In the genomic region with DNA sequence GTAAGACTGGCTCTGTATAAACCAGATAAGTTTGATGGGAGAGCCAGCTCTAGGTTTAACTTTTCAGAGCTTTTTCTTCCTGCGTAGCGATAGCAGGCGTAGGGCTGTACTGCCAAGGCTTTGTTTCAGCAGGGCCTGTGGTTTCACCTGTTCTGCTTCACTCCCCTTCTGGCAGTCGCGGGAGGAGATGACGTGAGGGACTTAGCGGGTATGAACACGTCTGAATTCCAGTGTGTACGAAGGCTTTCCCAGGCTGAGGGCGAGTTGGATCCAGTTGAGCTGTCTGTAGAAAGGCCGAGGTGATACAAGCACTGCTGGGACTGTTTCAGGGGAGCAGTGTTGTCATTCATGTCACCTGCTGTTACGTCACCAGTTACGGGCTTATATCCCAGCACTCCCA, we compare ENCODE assay signal across 8 cellular contexts. TPM values are rescaled to one million over a fixed set of nuclear protein-coding genes. Genes with fewer than 3 reads are reported as not detected.
A peak's percentile ranks its signal among the peaks of the same experiment; 100 is the strongest.
DNase-seq lines count a peak whose midpoint lies in the region; ATAC-seq and TF ChIP-seq lines count a peak whose summit lies in the region.

No MANE protein-coding gene starts in this region.

- no peak overlapping the region for H2AFZ ChIP-seq in MM.1S (ENCODE audit: low read length)

- H3K27ac Mint-ChIP-seq in naive thymus-derived CD4-positive, alpha-beta T cell, result peak overlapping the region; percentile 91 to 97 (median 96)

- H3K9me3 Mint-ChIP-seq in naive thymus-derived CD4-positive, alpha-beta T cell, result peaks cover 0 to 2% (median 0%) of the 10 kb centered on the region in 11 donors

- H3K9me3 ChIP-seq in MM.1S (replicated peaks; ENCODE audit: insufficient read depth, low read length), result no peaks in the 10 kb centered on the region
- no peaks in the 10 kb centered on the region for H3K9me3 ChIP-seq in body of pancreas
- H3K9me3 ChIP-seq in naive thymus-derived CD4-positive, alpha-beta T cell (ENCODE audit: control insufficient read depth in 2 of 3, low read length in 3 of 3), result no peaks in the 10 kb centered on the region

- TF ChIP-seq POLR2A in body of pancreas (IDR thresholded peaks at IDR 0.05), result no peak

- DNase-seq in Caki2 (ENCODE audit: low read depth) (peak; percentile 58), MM.1S (no peak), body of pancreas (no peak), DMS 273 treated with DMSO at 0.1 percent for 48 hours (lab: John Stamatoyannopoulos, UW) (no peak), amniotic stem cell (lab: John Stamatoyannopoulos, UW) (no peak), hypothalamus (lab: John Stamatoyannopoulos, UW) (no peak), putamen (ENCODE audit: low spot score) (no peak)
- peak in 8 of 9 donors; percentile 26 to 77 (median 66) for DNase-seq in naive thymus-derived CD4-positive, alpha-beta T cell

- H3K27me3 Mint-ChIP-seq in naive thymus-derived CD4-positive, alpha-beta T cell, result no peaks in the 10 kb centered on the region

- H3K27ac ChIP-seq in MM.1S (ENCODE audit: low read length) (no peak overlapping the region), body of pancreas (peak overlapping the region in 3 of 4 donors; percentile 56 to 74 (median 62))
- H3K27ac ChIP-seq in naive thymus-derived CD4-positive, alpha-beta T cell (ENCODE audit: low read depth, low read length), result peak overlapping the region; percentile 79

- peaks cover 12% of the 10 kb centered on the region; the same call in 1 of the 2 replicates for H3F3A ChIP-seq in MM.1S (ENCODE audit: insufficient read depth, low read length)

- no peaks in the 10 kb centered on the region for H3K9me2 ChIP-seq in MM.1S (replicated peaks; ENCODE audit: insufficient read depth, low read length)

- peak overlapping the region; percentile 94; the same call in 1 of the 2 replicates for H3K4me2 ChIP-seq in MM.1S (ENCODE audit: low read depth, low read length)

- peaks cover 8% of the 10 kb centered on the region for H3K4me1 ChIP-seq in MM.1S (ENCODE audit: low read length)
- peaks cover 17% of the 10 kb centered on the region for H3K4me1 ChIP-seq in body of pancreas
- H3K4me1 ChIP-seq in naive thymus-derived CD4-positive, alpha-beta T cell (ENCODE audit: control insufficient read depth in 2 of 2, insufficient read depth in 2 of 2, low read length in 2 of 2), result peaks cover 17 to 19% of the 10 kb centered on the region in 2 donors

- H3K9ac ChIP-seq in MM.1S (ENCODE audit: low read length), result no peak overlapping the region

- peaks cover 66% of the 10 kb centered on the region for H3K79me2 ChIP-seq in MM.1S (ENCODE audit: low read length)

- intact Hi-C loops in body of pancreas (cut with DNase I), result no loop called here
- intact Hi-C loops in naive thymus-derived CD4-positive, alpha-beta T cell (cut with micrococcal nuclease), result loop anchor here (1.0 to 10.0 kb wide), 8 partner anchors 11 to 446 kb away; partner anchors contain the start of gene KIF1B (in 1 of the 2)

- peak overlapping the region; percentile 82 to 93 (median 88) for H3K4me3 Mint-ChIP-seq in naive thymus-derived CD4-positive, alpha-beta T cell

- H3K4me3 ChIP-seq in MM.1S (ENCODE audit: low read length) (no peak overlapping the region), body of pancreas (no peak overlapping the region)
- peak overlapping the region; percentile 94 for H3K4me3 ChIP-seq in naive thymus-derived CD4-positive, alpha-beta T cell (ENCODE audit: low read length)

- in situ Hi-C loops in Caki2 (cut with HindIII; ENCODE audit: low pct_unique_long_range_greater_than_20kb, low sequenced_read_pairs), result no loop called here

- no peak for TF ChIP-seq CTCF in MM.1S (IDR thresholded peaks at IDR 0.05; ENCODE audit: low read length)
- no peak for TF ChIP-seq CTCF in body of pancreas (IDR thresholded peaks at IDR 0.05)

- H3K36me3 ChIP-seq in MM.1S (replicated peaks; ENCODE audit: insufficient read depth, low read length), result no peaks in the 10 kb centered on the region
- no peaks in the 10 kb centered on the region for H3K36me3 ChIP-seq in body of pancreas (replicated peaks in 1 of 2; ENCODE audit: insufficient read depth in 1 of 2, low read depth in 2 of 2)
- H3K36me3 ChIP-seq in naive thymus-derived CD4-positive, alpha-beta T cell (ENCODE audit: control insufficient read depth in 2 of 3, insufficient read depth in 3 of 3, low read length in 3 of 3), result no peaks in the 10 kb centered on the region

- CTCF ChIA-PET in naive thymus-derived CD4-positive, alpha-beta T cell (lab: Charles Lee), result interaction anchor here (0.5 to 5.0 kb wide), 11 partner anchors 10 to 678 kb away, joined by 3 to 43 read pairs (median 6); partner anchors contain the start of genes CENPS and TARDBP

- no peak for ATAC-seq in body of pancreas
- ATAC-seq in naive thymus-derived CD4-positive, alpha-beta T cell, result peak; percentile 54

- POLR2A ChIA-PET in naive thymus-derived CD4-positive, alpha-beta T cell (lab: Charles Lee), result interaction anchor here (0.6 to 2.8 kb wide), 8 partner anchors 8 to 410 kb away, joined by 3 to 20 read pairs (median 4); partner anchors contain the start of gene CENPS

- H3K36me3 Mint-ChIP-seq in naive thymus-derived CD4-positive, alpha-beta T cell, result peaks cover 0 to 5% (median 0%) of the 10 kb centered on the region in 5 donors

- peaks cover 31 to 59% (median 52%) of the 10 kb centered on the region in 7 donors for H3K4me1 Mint-ChIP-seq in naive thymus-derived CD4-positive, alpha-beta T cell

- no peaks in the 10 kb centered on the region for H3K27me3 ChIP-seq in MM.1S (replicated peaks; ENCODE audit: insufficient read depth, low read length)
- no peaks in the 10 kb centered on the region for H3K27me3 ChIP-seq in body of pancreas
- no peaks in the 10 kb centered on the region for H3K27me3 ChIP-seq in naive thymus-derived CD4-positive, alpha-beta T cell (ENCODE audit: control insufficient read depth in 2 of 2, insufficient read depth in 2 of 2, low read length in 2 of 2)

- peaks cover 4% of the 10 kb centered on the region; the same call in 1 of the 2 replicates for H4K20me1 ChIP-seq in MM.1S (ENCODE audit: insufficient read depth, low read length)

- WGBS in body of pancreas, 2 donors, result 84 to 86% methylated on average over 13 of the region's 13 CpGs

RNA-seq across cellular contexts. Expression of gene PEX14, which starts 21.2 kb away (rescaled TPM):
- 13.8 and 24.9 TPM in 2 replicates for total RNA-seq in Caki2 (2014; rRNA removed; shearing (Covaris generic); ENCODE audit: low replicate concordance)
- 1 to 10 TPM; 8.6 to 8.8 TPM for total RNA-seq in body of pancreas
- total RNA-seq in naive thymus-derived CD4-positive, alpha-beta T cell, result 10 to 100 TPM; 20.9 to 27.8 (median 22.0) TPM
- 1 to 10 TPM; 3.6 to 6.8 TPM for polyA plus RNA-seq in naive thymus-derived CD4-positive, alpha-beta T cell

RNA-seq across cellular contexts. Expression of gene DFFA, which starts 23.6 kb away (rescaled TPM):
- total RNA-seq in Caki2 (2014; rRNA removed; shearing (Covaris generic); ENCODE audit: low replicate concordance), result 31.8 and 31.9 TPM in 2 replicates
- total RNA-seq in body of pancreas, result 10 to 100 TPM; 13.5 TPM
- total RNA-seq in naive thymus-derived CD4-positive, alpha-beta T cell, result 10 to 100 TPM; 13.5 to 36.0 (median 23.4) TPM
- polyA plus RNA-seq in naive thymus-derived CD4-positive, alpha-beta T cell, result 10 to 100 TPM; 16.5 to 36.7 TPM

RNA-seq across cellular contexts. Expression of gene CORT, which starts 46.1 kb away (rescaled TPM):
- 0.61 TPM in 1 of 2 replicates, not detected in the other for total RNA-seq in Caki2 (2014; rRNA removed; shearing (Covaris generic); ENCODE audit: low replicate concordance)
- total RNA-seq in body of pancreas, result not detected
- under 1 TPM in 2 of 5 experiments, not detected in 3; 0.27 to 0.90 TPM for total RNA-seq in naive thymus-derived CD4-positive, alpha-beta T cell
- not detected for polyA plus RNA-seq in naive thymus-derived CD4-positive, alpha-beta T cell

Comparison
In these comparisons a context has a peak if more than half of its experiments do, and no peak if none do; other contexts are left out.
1. DNase-seq: peak in Caki2 (single experiment) and naive thymus-derived CD4-positive, alpha-beta T cell (8 of 9); none in MM.1S (single experiment), body of pancreas (0 of 4), DMS 273 treated with DMSO at 0.1 percent for 48 hours (single experiment), amniotic stem cell (single experiment), hypothalamus (0 of 51) and putamen (single experiment).